Comparison of ENCODE assay signal across 8 cellular contexts in the genomic region with DNA sequence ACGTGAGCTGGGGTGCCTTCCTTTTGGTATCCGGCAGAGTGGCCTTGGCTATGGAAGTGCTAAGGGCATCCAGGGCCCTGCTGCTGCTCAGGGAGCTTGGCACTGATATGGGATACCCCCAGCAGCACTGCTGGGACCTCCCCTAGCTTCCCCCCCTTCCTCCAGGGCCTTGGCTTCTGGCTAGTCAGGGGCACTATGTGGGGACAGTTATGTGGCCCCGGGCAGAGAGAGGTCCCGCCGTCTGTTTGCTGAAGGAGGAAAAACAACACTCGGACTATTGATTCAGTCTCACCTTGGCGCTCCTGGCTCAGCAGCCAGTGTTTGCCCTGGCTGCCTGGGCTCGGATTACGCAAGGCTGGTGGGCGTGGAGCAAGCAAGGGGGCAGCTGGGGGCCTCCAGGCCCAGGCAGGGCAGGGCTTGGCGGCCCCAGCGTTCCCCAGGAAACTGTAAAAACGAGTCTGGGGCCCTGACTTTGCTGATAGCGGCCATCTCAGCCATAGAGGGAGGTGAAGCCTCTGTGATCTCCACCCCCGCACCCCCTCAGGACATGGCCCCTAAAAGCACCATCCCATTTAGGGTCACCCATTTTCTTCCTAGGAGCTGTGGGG. TPM values are rescaled to one million over a fixed set of nuclear protein-coding genes. Genes with fewer than 3 reads are reported as not detected.
A peak's percentile ranks its signal among the peaks of the same experiment; 100 is the strongest.
DNase-seq lines count a peak whose midpoint lies in the region; ATAC-seq and TF ChIP-seq lines count a peak whose summit lies in the region.

No MANE protein-coding gene starts in this region.

- DNase-seq in activated T-cell treated with anti-CD3 and anti-CD28 coated beads, Interleukin-2, amount 50 U/mL, for 24 hours = no peak
- no peak for DNase-seq in activated T-cell treated with anti-CD3 and anti-CD28 coated beads, Interleukin-2, amount 50 U/mL, for 48 hours
- DNase-seq in activated CD4-positive, alpha-beta memory T cell treated with anti-CD3 and anti-CD28 coated beads for 36 hours = no peak
- DNase-seq in immature natural killer cell (no peak), thoracic aorta (ENCODE audit: low spot score) (no peak), omental fat pad (ENCODE audit: low spot score) (no peak), DMS153 treated with DMSO at 0.1 percent for 48 hours (lab: John Stamatoyannopoulos, UW; ENCODE audit: unreplicated experiment) (no peak)

- H3K4me3 ChIP-seq in thoracic aorta = peak overlapping the region; percentile 97

- H3K4me3 Mint-ChIP-seq in activated T-cell treated with anti-CD3 and anti-CD28 coated beads, Interleukin-2, amount 50 U/mL, for 24 hours = peak overlapping the region; percentile 93
- peak overlapping the region; percentile 93 for H3K4me3 Mint-ChIP-seq in activated CD4-positive, alpha-beta memory T cell treated with anti-CD3 and anti-CD28 coated beads for 36 hours
- H3K4me3 Mint-ChIP-seq in immature natural killer cell = peak overlapping the region; percentile 89 to 94 (median 90)

- intact Hi-C loops in activated CD4-positive, alpha-beta memory T cell treated with anti-CD3 and anti-CD28 coated beads for 36 hours (cut with micrococcal nuclease) = loop anchor here (1.0 to 2.0 kb wide), 4 partner anchors 36 to 157 kb away; partner anchors contain the start of gene BLM

- no peaks in the 10 kb centered on the region for H3K9me3 ChIP-seq in thoracic aorta

- peak overlapping the region; percentile 97 for H3K27ac Mint-ChIP-seq in activated T-cell treated with anti-CD3 and anti-CD28 coated beads, Interleukin-2, amount 50 U/mL, for 24 hours
- peak overlapping the region; percentile 99 for H3K27ac Mint-ChIP-seq in activated CD4-positive, alpha-beta memory T cell treated with anti-CD3 and anti-CD28 coated beads for 36 hours
- H3K27ac Mint-ChIP-seq in immature natural killer cell = peak overlapping the region; percentile 40 to 93 (median 71)

- no peaks in the 10 kb centered on the region for H3K27me3 ChIP-seq in thoracic aorta (replicated peaks; ENCODE audit: insufficient read depth)

- POLR2A ChIA-PET in activated CD4-positive, alpha-beta memory T cell treated with anti-CD3 and anti-CD28 coated beads for 36 hours (lab: Charles Lee) = interaction anchor here (0.6 to 4.7 kb wide), 12 partner anchors 11 to 157 kb away, joined by 3 to 63 read pairs (median 9); partner anchors contain the start of genes BLM, FES and HDDC3

- H3K36me3 Mint-ChIP-seq in activated T-cell treated with anti-CD3 and anti-CD28 coated beads, Interleukin-2, amount 50 U/mL, for 24 hours (ENCODE audit: low read depth) = peaks cover 80% of the 10 kb centered on the region
- H3K36me3 Mint-ChIP-seq in activated CD4-positive, alpha-beta memory T cell treated with anti-CD3 and anti-CD28 coated beads for 36 hours = peaks cover 82% of the 10 kb centered on the region
- H3K36me3 Mint-ChIP-seq in immature natural killer cell = peaks cover 0 to 4% (median 0%) of the 10 kb centered on the region in 3 donors

- CTCF ChIA-PET in activated CD4-positive, alpha-beta memory T cell treated with anti-CD3 and anti-CD28 coated beads for 36 hours (lab: Charles Lee) = interaction anchor here (1.4 to 2.6 kb wide), 3 partner anchors 12 to 226 kb away, joined by 3 to 22 read pairs (median 6); no protein-coding TSS in a partner anchor

- H3K36me3 ChIP-seq in thoracic aorta = peaks cover 32% of the 10 kb centered on the region

- H3K4me1 ChIP-seq in thoracic aorta (ENCODE audit: control insufficient read depth in 1 of 2, low read depth in 2 of 2) = peaks cover 33 to 41% of the 10 kb centered on the region in 2 donors

- TF ChIP-seq CTCF in thoracic aorta (IDR thresholded peaks at IDR 0.05) (no peak), omental fat pad (IDR thresholded peaks at IDR 0.05) (no peak)

- peak overlapping the region in 1 of 2 donors; percentile 94 for H3K27ac ChIP-seq in thoracic aorta

- H3K4me1 Mint-ChIP-seq in activated T-cell treated with anti-CD3 and anti-CD28 coated beads, Interleukin-2, amount 50 U/mL, for 24 hours (ENCODE audit: low read depth) = peaks cover 48% of the 10 kb centered on the region
- H3K4me1 Mint-ChIP-seq in activated CD4-positive, alpha-beta memory T cell treated with anti-CD3 and anti-CD28 coated beads for 36 hours (ENCODE audit: low read depth) = peaks cover 45% of the 10 kb centered on the region
- H3K4me1 Mint-ChIP-seq in immature natural killer cell = peaks cover 54 to 66% of the 10 kb centered on the region in 2 donors

- ATAC-seq in thoracic aorta (ENCODE audit: insufficient number of reproducible peaks, low FRiP score, low read depth) = no peak
- no peak for ATAC-seq in omental fat pad (ENCODE audit: low FRiP score)
- ATAC-seq in GM19035 (IDR thresholded peaks at IDR 0.05; ENCODE audit: unreplicated experiment) = no peak

- H3K9me3 Mint-ChIP-seq in activated T-cell treated with anti-CD3 and anti-CD28 coated beads, Interleukin-2, amount 50 U/mL, for 24 hours = no peaks in the 10 kb centered on the region
- no peaks in the 10 kb centered on the region for H3K9me3 Mint-ChIP-seq in activated CD4-positive, alpha-beta memory T cell treated with anti-CD3 and anti-CD28 coated beads for 36 hours
- no peaks in the 10 kb centered on the region for H3K9me3 Mint-ChIP-seq in immature natural killer cell

- no peaks in the 10 kb centered on the region for H3K27me3 Mint-ChIP-seq in activated T-cell treated with anti-CD3 and anti-CD28 coated beads, Interleukin-2, amount 50 U/mL, for 24 hours
- no peaks in the 10 kb centered on the region for H3K27me3 Mint-ChIP-seq in activated CD4-positive, alpha-beta memory T cell treated with anti-CD3 and anti-CD28 coated beads for 36 hours
- H3K27me3 Mint-ChIP-seq in immature natural killer cell (ENCODE audit: low read depth in 3 of 3) = peaks cover 13 to 25% (median 13%) of the 10 kb centered on the region in 3 donors

RNA-seq across cellular contexts. Expression of gene FURIN, which starts 5.7 kb away (rescaled TPM):
- 100 to 1,000 TPM; 576 to 590 TPM for total RNA-seq in activated CD4-positive, alpha-beta memory T cell treated with anti-CD3 and anti-CD28 coated beads for 36 hours
- polyA plus RNA-seq in immature natural killer cell = 10 to 100 TPM; 18.2 to 22.8 (median 20.8) TPM
- total RNA-seq in thoracic aorta (10 to 100 TPM; 78.4 to 89.7 TPM), omental fat pad (100 to 1,000 TPM in 2 of 4 donors, 10 to 100 TPM in 2; 58.7 to 121 (median 92.3) TPM)

RNA-seq across cellular contexts. Expression of gene FES, which starts 10.2 kb away (rescaled TPM):
- 10 to 100 TPM; 18.0 to 21.1 TPM for total RNA-seq in activated CD4-positive, alpha-beta memory T cell treated with anti-CD3 and anti-CD28 coated beads for 36 hours
- polyA plus RNA-seq in immature natural killer cell = 10 to 100 TPM; 28.6 to 73.2 (median 53.5) TPM
- 10 to 100 TPM; 54.2 to 86.3 TPM for total RNA-seq in thoracic aorta
- total RNA-seq in omental fat pad = 100 to 1,000 TPM in 1 of 4 donors, 10 to 100 TPM in 3; 57.0 to 146 (median 77.2) TPM

RNA-seq across cellular contexts. Expression of gene MAN2A2, which starts 29.0 kb away (rescaled TPM):
- total RNA-seq in activated CD4-positive, alpha-beta memory T cell treated with anti-CD3 and anti-CD28 coated beads for 36 hours = 10 to 100 TPM; 98.1 to 99.2 TPM
- polyA plus RNA-seq in immature natural killer cell = 1 to 10 TPM; 4.1 to 7.4 (median 5.4) TPM
- 10 to 100 TPM; 59.7 to 68.4 TPM for total RNA-seq in thoracic aorta
- total RNA-seq in omental fat pad = 10 to 100 TPM; 32.9 to 90.3 (median 66.4) TPM

RNA-seq across cellular contexts. Expression of gene HDDC3, which starts 58.2 kb away (rescaled TPM):
- 10 to 100 TPM; 45.0 to 45.8 TPM for total RNA-seq in activated CD4-positive, alpha-beta memory T cell treated with anti-CD3 and anti-CD28 coated beads for 36 hours
- polyA plus RNA-seq in immature natural killer cell = 10 to 100 TPM; 25.5 to 33.1 (median 32.1) TPM
- total RNA-seq in thoracic aorta = 10 to 100 TPM; 11.5 to 13.1 TPM
- 10 to 100 TPM; 11.2 to 27.3 (median 18.0) TPM for total RNA-seq in omental fat pad

Comparison
In these comparisons a context has a peak if more than half of its experiments do, and no peak if none do; other contexts are left out.
1. RNA of gene FURIN, which starts 5.7 kb away (total RNA-seq): 576 to 590 TPM in activated CD4-positive, alpha-beta memory T cell treated with anti-CD3 and anti-CD28 coated beads for 36 hours; 58.7 to 121 TPM in omental fat pad and 78.4 to 89.7 TPM in thoracic aorta; every median in the first group is over 4 times any median in the second.
2. Peak in every context shown above with its lines, with median percentiles within 50 percentile points of each other: H3K27ac Mint-ChIP-seq and H3K4me3 Mint-ChIP-seq.